In genomic region chr7:80150621-80151273, GRCh38 we compare ENCODE assay signal across 9 cellular contexts. TPM values are rescaled to one million over a fixed set of nuclear protein-coding genes. Genes with fewer than 3 reads are reported as not detected.
A peak's percentile ranks its signal among the peaks of the same experiment; 100 is the strongest.
DNase-seq lines count a peak whose midpoint lies in the region; ATAC-seq and TF ChIP-seq lines count a peak whose summit lies in the region.
"Had no signal": no experiment of that assay in that cellular context is flagged by ENCODE, and none has a peak within 500 bp of the region (broad histone marks: within the 10 kb centered on the region; RNA-seq: fewer than 3 reads in every experiment).

No MANE protein-coding gene starts in this region.

- peak overlapping the region; percentile 80 for H3K27ac Mint-ChIP-seq in activated naive CD8-positive, alpha-beta T cell treated with anti-CD3 and anti-CD28 coated beads for 36 hours

- DNase-seq in AG10803 (ENCODE audit: low read depth) (peak; percentile 82), H4 (ENCODE audit: low spot score) (peak; percentile 87), kidney tubule cell (ENCODE audit: low spot score) (peak; percentile 48), NCI-H82 treated with DMSO at 0.1 percent for 48 hours (lab: John Stamatoyannopoulos, UW; ENCODE audit: unreplicated experiment) (no peak)
- no peak for DNase-seq in activated naive CD8-positive, alpha-beta T cell treated with anti-CD3 and anti-CD28 coated beads for 36 hours
- DNase-seq in effector CD8-positive, alpha-beta T cell (lab: John Stamatoyannopoulos, UW), result no peak
- DNase-seq: psoas muscle had no signal

- no peaks in the 10 kb centered on the region for H3K36me3 Mint-ChIP-seq in activated naive CD8-positive, alpha-beta T cell treated with anti-CD3 and anti-CD28 coated beads for 36 hours

- no peak overlapping the region for H3K4me3 Mint-ChIP-seq in activated naive CD8-positive, alpha-beta T cell treated with anti-CD3 and anti-CD28 coated beads for 36 hours

- H3K27me3 Mint-ChIP-seq in activated naive CD8-positive, alpha-beta T cell treated with anti-CD3 and anti-CD28 coated beads for 36 hours, result peaks cover 49% of the 10 kb centered on the region

- no peak for ATAC-seq in GM21825 (IDR thresholded peaks at IDR 0.05; ENCODE audit: unreplicated experiment)
- ATAC-seq in GM18517 (IDR thresholded peaks at IDR 0.05; ENCODE audit: unreplicated experiment), result no peak
- ATAC-seq: psoas muscle had no signal

- H3K4me1 Mint-ChIP-seq in activated naive CD8-positive, alpha-beta T cell treated with anti-CD3 and anti-CD28 coated beads for 36 hours, result peaks cover 16% of the 10 kb centered on the region

- no peaks in the 10 kb centered on the region for H3K9me3 Mint-ChIP-seq in activated naive CD8-positive, alpha-beta T cell treated with anti-CD3 and anti-CD28 coated beads for 36 hours

- no peak overlapping the region for H3K4me3 ChIP-seq in AG10803 (ENCODE audit: low read length)
- H3K4me3 ChIP-seq: psoas muscle had no signal

- no peak for TF ChIP-seq CTCF in AG10803 (conservative IDR thresholded peaks at IDR 0.05; ENCODE audit: low read length)

RNA-seq across cellular contexts. Expression of gene GNAI1, which starts 16.1 kb away (rescaled TPM):
- 71.9 and 85.0 TPM in 2 replicates for total RNA-seq in H4 (2014; rRNA removed; shearing (Covaris generic))
- 1 to 10 TPM; 1.6 to 2.0 TPM for total RNA-seq in activated naive CD8-positive, alpha-beta T cell treated with anti-CD3 and anti-CD28 coated beads for 36 hours

Comparison
In these comparisons a context has a peak if more than half of its experiments do, and no peak if none do; other contexts are left out.
1. DNase-seq: peak in AG10803 (single experiment), H4 (single experiment) and kidney tubule cell (single experiment); none in activated naive CD8-positive, alpha-beta T cell treated with anti-CD3 and anti-CD28 coated beads for 36 hours (single experiment), effector CD8-positive, alpha-beta T cell (single experiment) and NCI-H82 treated with DMSO at 0.1 percent for 48 hours (single experiment).
2. RNA of gene GNAI1, which starts 16.1 kb away (total RNA-seq): 71.9 to 85.0 TPM in H4; 1.6 to 2.0 TPM in activated naive CD8-positive, alpha-beta T cell treated with anti-CD3 and anti-CD28 coated beads for 36 hours; every median in the first group is over 10 times any median in the second.